14 cellular contexts compared by ENCODE assay signal in genomic region chr16:71359431-71359830, GRCh38. TPM values are rescaled to one million over a fixed set of nuclear protein-coding genes. Genes with fewer than 3 reads are reported as not detected.
"Had no signal": no experiment of that assay in that cellular context is flagged by ENCODE, and none has a peak within 500 bp of the region (broad histone marks: within the 10 kb centered on the region; RNA-seq: fewer than 3 reads in every experiment).

No MANE protein-coding gene starts in this region.

- H3K36me3 ChIP-seq: esophagus squamous epithelium, neutrophil, right atrium auricular region, upper lobe of left lung had no signal

- ATAC-seq: stimulated activated memory B cell treated with anti-CD40 and anti-IgM and Interleukin-4, amounts not matched to agents 10 μg/mL and 1 μg/mL and 100 μg/mL, for 72 hours had no signal

- H3K27me3 ChIP-seq: right atrium auricular region had no signal

- H3K4me3 Mint-ChIP-seq: activated naive CD8-positive, alpha-beta T cell; naive B cell; stimulated activated memory B cell treated with anti-CD40 and anti-IgM and Interleukin-4, amounts not matched to agents 10 μg/mL and 1 μg/mL and 100 μg/mL, for 72 hours; T-helper 17 cell had no signal

- H3K36me3 Mint-ChIP-seq: activated naive CD8-positive, alpha-beta T cell; stimulated activated memory B cell treated with anti-CD40 and anti-IgM and Interleukin-4, amounts not matched to agents 10 μg/mL and 1 μg/mL and 100 μg/mL, for 72 hours had no signal

- H3K9me3 Mint-ChIP-seq: naive B cell; stimulated activated memory B cell treated with anti-CD40 and anti-IgM and Interleukin-4, amounts not matched to agents 10 μg/mL and 1 μg/mL and 100 μg/mL, for 72 hours had no signal

- DNase-seq: activated CD4-positive, alpha-beta T cell treated with anti-CD3 and anti-CD28 coated beads, Interleukin-2, amount 50 U/mL, for 1 hour; activated gamma-delta T cell; activated T-cell treated with anti-CD3 and anti-CD28 coated beads, Interleukin-2, amount 50 U/mL, for 1 hour; esophagus squamous epithelium; foreskin fibroblast; glutamatergic neuron; midbrain; naive B cell; T-helper 17 cell; upper lobe of left lung had no signal

- H3K27ac Mint-ChIP-seq: activated naive CD8-positive, alpha-beta T cell; naive B cell; stimulated activated memory B cell treated with anti-CD40 and anti-IgM and Interleukin-4, amounts not matched to agents 10 μg/mL and 1 μg/mL and 100 μg/mL, for 72 hours; T-helper 17 cell had no signal

- H3K9me3 ChIP-seq: esophagus squamous epithelium, neutrophil, right atrium auricular region, upper lobe of left lung had no signal

RNA-seq across cellular contexts. Expression of gene CALB2, which starts 0.9 kb away (rescaled TPM):
- total RNA-seq: T-helper 17 cell had no signal
